In the genomic region with DNA sequence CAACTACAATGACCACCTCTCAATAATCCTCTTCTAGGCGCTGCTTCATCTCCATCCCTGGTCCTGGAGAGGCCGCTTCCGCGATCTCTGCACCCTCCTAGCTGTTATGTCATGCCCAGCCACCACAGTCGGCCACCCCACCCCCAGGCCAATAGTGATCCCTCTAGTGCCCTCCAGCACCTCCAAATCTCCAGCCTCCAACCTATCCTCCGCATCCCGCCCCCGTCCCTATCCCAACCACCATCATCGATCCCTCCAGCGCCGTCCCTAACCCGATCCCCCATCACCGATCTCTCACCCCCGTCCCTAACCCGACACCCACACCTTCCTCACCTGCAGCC, we compare ENCODE assay signal across 8 cellular contexts.
DNase-seq lines count a peak whose midpoint lies in the region; ATAC-seq and TF ChIP-seq lines count a peak whose summit lies in the region.

No MANE protein-coding gene starts in this region.

- peak; percentile 27 for ATAC-seq in HG02885 (IDR thresholded peaks at IDR 0.05; ENCODE audit: poor library complexity, unreplicated experiment)

- H3K4me1 ChIP-seq in neuron (ENCODE audit: insufficient read depth, low read length): no peaks in the 10 kb centered on the region

- peak overlapping the region; percentile 67 for H3K4me3 ChIP-seq in fibroblast of mammary gland (ENCODE audit: control insufficient read depth, low read depth, low read length)
- H3K4me3 ChIP-seq in neuron (ENCODE audit: low read length): peak overlapping the region; percentile 84

- no peak for TF ChIP-seq CTCF in VCaP (conservative IDR thresholded peaks at IDR 0.05)
- no peak for TF ChIP-seq CTCF in fibroblast of mammary gland (conservative IDR thresholded peaks at IDR 0.05; ENCODE audit: control insufficient read depth, insufficient read depth, low read depth, low read length)

- H3K27ac ChIP-seq in VCaP: peak overlapping the region; percentile 58

- no peaks in the 10 kb centered on the region for H3K36me3 ChIP-seq in neuron (ENCODE audit: insufficient read depth, low read length)

- DNase-seq in EL (peak; percentile 20), fibroblast of mammary gland (ENCODE audit: low read depth) (no peak), NCI-H187 (lab: John Stamatoyannopoulos, UW) (no peak), NCI-H2227 treated with DMSO at 0.1 percent for 48 hours (lab: John Stamatoyannopoulos, UW) (no peak), NCI-H2171 treated with DMSO at 0.1 percent for 48 hours (lab: John Stamatoyannopoulos, UW) (no peak)

- no peaks in the 10 kb centered on the region for H3K27me3 ChIP-seq in neuron (ENCODE audit: insufficient read depth, low read length)

- H3K9me3 ChIP-seq in neuron (ENCODE audit: low read length): no peaks in the 10 kb centered on the region

- no peak overlapping the region for H2AFZ ChIP-seq in neuron (ENCODE audit: low read depth, low read length)
